9 cellular contexts compared by ENCODE assay signal in genomic region chr2:233331536-233331935, GRCh38. TPM values are rescaled to one million over a fixed set of nuclear protein-coding genes. Genes with fewer than 3 reads are reported as not detected.
A peak's percentile ranks its signal among the peaks of the same experiment; 100 is the strongest.
DNase-seq lines count a peak whose midpoint lies in the region; ATAC-seq, FAIRE-seq and TF ChIP-seq lines count a peak whose summit lies in the region.
"Had no signal": no experiment of that assay in that cellular context is flagged by ENCODE, and none has a peak within 500 bp of the region (broad histone marks: within the 10 kb centered on the region; RNA-seq: fewer than 3 reads in every experiment).

No MANE protein-coding gene starts in this region.

- H3K23ac ChIP-seq in H1 (ENCODE audit: insufficient read length) = no peak overlapping the region

- ATAC-seq in GM19395 (IDR thresholded peaks at IDR 0.05; ENCODE audit: unreplicated experiment) (peak; percentile 93), HG03442 (IDR thresholded peaks at IDR 0.05; ENCODE audit: unreplicated experiment) (peak; percentile 78)
- peak; percentile 93 for ATAC-seq in activated CD4-positive, alpha-beta T cell treated with anti-CD3 and anti-CD28 coated beads for 36 hours

- peak overlapping the region; percentile 88 for H3K27ac Mint-ChIP-seq in activated CD4-positive, alpha-beta T cell treated with anti-CD3 and anti-CD28 coated beads for 36 hours

- H4K5ac ChIP-seq in H1 (ENCODE audit: insufficient read length, low read depth, low read length) = no peak overlapping the region

- intact Hi-C loops in activated CD4-positive, alpha-beta T cell treated with anti-CD3 and anti-CD28 coated beads for 36 hours (cut with DNase I, micrococcal nuclease) = loop anchor here in 1 of 2 experiments (2.0 kb wide), 1 partner anchor 63 kb away; no protein-coding TSS in a partner anchor

- peak overlapping the region; percentile 50; the same call in 1 of the 2 replicates for H2BK12ac ChIP-seq in H1 (ENCODE audit: low read depth, low read length)

- H4K91ac ChIP-seq in H1 (replicated peaks; ENCODE audit: insufficient read length, low read length) = no peak overlapping the region

- no peaks in the 10 kb centered on the region for H3K9me3 ChIP-seq in H1 (ENCODE audit: insufficient read depth in 2 of 2, low read depth in 1 of 2, low read length in 1 of 2)

- no peaks in the 10 kb centered on the region for H3K79me1 ChIP-seq in H1 (ENCODE audit: low read depth, low read length)

- FAIRE-seq in H1 (lab: Jason Lieb, UNC) = no peak

- H4K20me1 ChIP-seq in H1 (replicated peaks in 1 of 2; ENCODE audit: control insufficient read depth in 1 of 2, insufficient read depth in 2 of 2, low read length in 2 of 2) = no peaks in the 10 kb centered on the region

- H3K9ac ChIP-seq in H1 (replicated peaks in 1 of 4; ENCODE audit: extremely low read depth in 1 of 4, low read depth in 3 of 4, low read length in 3 of 4) = no peak overlapping the region
- H3K9ac ChIP-seq: parathyroid adenoma had no signal

- no peak overlapping the region for H3K27ac ChIP-seq in H1 (ENCODE audit: low read depth, low read length)
- H3K27ac ChIP-seq: parathyroid adenoma had no signal

- peaks cover 35% of the 10 kb centered on the region for H3K4me1 Mint-ChIP-seq in activated CD4-positive, alpha-beta T cell treated with anti-CD3 and anti-CD28 coated beads for 36 hours

- H3K4me3 ChIP-seq in H1 (ENCODE audit: extremely low read depth in 1 of 4, insufficient read depth in 2 of 4, low read depth in 3 of 4, low read length in 4 of 4) = no peak overlapping the region

- no peak overlapping the region for H2BK15ac ChIP-seq in H1 (ENCODE audit: low read length)

- H2BK20ac ChIP-seq in H1 (ENCODE audit: low read length) = no peak overlapping the region

- H3K79me2 ChIP-seq in H1 (ENCODE audit: control insufficient read depth in 1 of 2, insufficient read depth in 2 of 2, low read length in 2 of 2) = no peaks in the 10 kb centered on the region
- H3K79me2 ChIP-seq: parathyroid adenoma had no signal

- H2BK120ac ChIP-seq in H1 (replicated peaks; ENCODE audit: low read depth, low read length) = no peak overlapping the region

- peak overlapping the region; percentile 18 for H3K4me3 Mint-ChIP-seq in activated CD4-positive, alpha-beta T cell treated with anti-CD3 and anti-CD28 coated beads for 36 hours

- CTCF ChIA-PET in activated CD4-positive, alpha-beta T cell treated with anti-CD3 and anti-CD28 coated beads for 36 hours (lab: Charles Lee) = interaction anchor here (0.5 to 2.1 kb wide), 7 partner anchors 12 to 114 kb away, joined by 3 to 6 read pairs (median 3); no protein-coding TSS in a partner anchor
- CTCF ChIA-PET in H1 (lab: Charles Lee; ENCODE audit: partially characterized antibody) (interaction anchor here (1.1 to 1.3 kb wide), 2 partner anchors 25 to 112 kb away, joined by 3 to 4 read pairs; no protein-coding TSS in a partner anchor), HEK293T (lab: Yijun Ruan, JAX) (interaction anchor here (0.6 kb wide), 1 partner anchor 12 kb away, joined by 3 read pairs; no protein-coding TSS in a partner anchor)

- TF ChIP-seq EP300 in H1 (IDR thresholded peaks at IDR 0.05; ENCODE audit: borderline replicate concordance in 1 of 2, low read depth in 2 of 2, low read length in 2 of 2) = no peak

- H3K14ac ChIP-seq in H1 (ENCODE audit: insufficient read length) = no peak overlapping the region

- no peak overlapping the region for H3K4me2 ChIP-seq in H1 (ENCODE audit: insufficient read depth in 1 of 2, low read depth in 2 of 2, low read length in 2 of 2)

- no peaks in the 10 kb centered on the region for H3K9me3 Mint-ChIP-seq in activated CD4-positive, alpha-beta T cell treated with anti-CD3 and anti-CD28 coated beads for 36 hours (ENCODE audit: low read depth)

- TF ChIP-seq POLR2A in H1 (IDR thresholded peaks at IDR 0.05; ENCODE audit: control extremely low read depth in 1 of 2, low read depth in 2 of 2, low read length in 2 of 2) = no peak

- no peak overlapping the region for H2BK5ac ChIP-seq in H1 (ENCODE audit: low read depth, low read length)

- TF ChIP-seq RAD21 in H1 (IDR thresholded peaks at IDR 0.05 in 1 of 2, conservative IDR thresholded peaks at IDR 0.05 in 1 of 2; ENCODE audit: low read depth in 2 of 2, low read length in 2 of 2) = no peak

- peaks cover 0 to 10% (median 3%) of the 10 kb centered on the region in 4 experiments; a peak in 2 of 7 replicates for H3K4me1 ChIP-seq in H1 (replicated peaks in 1 of 4; ENCODE audit: control insufficient read depth in 3 of 4, insufficient read depth in 4 of 4, low read length in 3 of 4)

- no peaks in the 10 kb centered on the region for H3K27me3 Mint-ChIP-seq in activated CD4-positive, alpha-beta T cell treated with anti-CD3 and anti-CD28 coated beads for 36 hours

- H3K27me3 ChIP-seq in H1 (replicated peaks in 1 of 4; ENCODE audit: control insufficient read depth in 3 of 4, extremely low read depth in 1 of 4, insufficient read depth in 3 of 4, low read length in 3 of 4) = peaks cover 8 to 77% (median 42%) of the 10 kb centered on the region in 4 experiments; a peak in 6 of 7 replicates

- no peaks in the 10 kb centered on the region for H3K36me3 Mint-ChIP-seq in activated CD4-positive, alpha-beta T cell treated with anti-CD3 and anti-CD28 coated beads for 36 hours (ENCODE audit: low read depth)

- H2AK5ac ChIP-seq in H1 (ENCODE audit: low read depth, low read length) = peak overlapping the region; percentile 82; the same call in 1 of the 2 replicates

- POLR2A ChIA-PET in activated CD4-positive, alpha-beta T cell treated with anti-CD3 and anti-CD28 coated beads for 36 hours (lab: Charles Lee) = interaction anchor here (0.6 kb wide), 2 partner anchors 64 to 198 kb away, joined by 3 to 4 read pairs; no protein-coding TSS in a partner anchor
- POLR2A ChIA-PET in H1 (lab: Charles Lee; ENCODE audit: partially characterized antibody) = no interaction called here
- POLR2A ChIA-PET in HEK293T (lab: Yijun Ruan, JAX) = no interaction called here

- peak; percentile 71 for DNase-seq in activated CD4-positive, alpha-beta T cell treated with anti-CD3 and anti-CD28 coated beads for 36 hours
- DNase-seq in H1 (ENCODE audit: low read depth in 1 of 2, low spot score in 2 of 2) (no peak), HEK293T (ENCODE audit: extremely low spot score) (no peak), occipital lobe (lab: John Stamatoyannopoulos, UW) (no peak), NCI-H510A (lab: John Stamatoyannopoulos, UW) (no peak)
- DNase-seq in stimulated activated CD4-positive, alpha-beta T cell treated with anti-CD3 and anti-CD28 coated beads, Interleukin-1b, Interleukin-23, amount 100 ng/mL, for 4 hours (ENCODE audit: low read depth in 2 of 2) = peak; percentile 31 to 63

- H3K56ac ChIP-seq in H1 (replicated peaks; ENCODE audit: insufficient read length, low read depth, low read length) = no peak overlapping the region

- no peak overlapping the region for H4K8ac ChIP-seq in H1 (ENCODE audit: extremely low read depth, insufficient read depth, low read length)

- H3K36me3 ChIP-seq in H1 (ENCODE audit: control insufficient read depth in 2 of 4, insufficient read depth in 4 of 4, low read length in 3 of 4) = no peaks in the 10 kb centered on the region

- H3K23me2 ChIP-seq in H1 (ENCODE audit: low read depth, low read length) = no peaks in the 10 kb centered on the region

- no peak for TF ChIP-seq CTCF in H1 (IDR thresholded peaks at IDR 0.05; ENCODE audit: control extremely low read depth in 1 of 3, insufficient read depth in 1 of 3, low read depth in 1 of 3, low read length in 3 of 3)

- no peak overlapping the region for H2AFZ ChIP-seq in H1 (ENCODE audit: low read length)

- WGBS in H1 (ENCODE audit: extremely low coverage in 1 of 2, insufficient coverage in 1 of 2, insufficient read length in 1 of 2, insufficient replicate concordance in 2 of 2, low coverage in 1 of 2, low lambda C conversion rate in 2 of 2, missing lambda C conversion rate in 1 of 2), 2 experiments = 90% methylated on average over 15 of the region's 15 CpGs; no CpG with 5 or more reads in 1 of the 2 experiments

- no peak overlapping the region for H3K18ac ChIP-seq in H1 (ENCODE audit: extremely low read depth, low read length)

- H3K4ac ChIP-seq in H1 (replicated peaks; ENCODE audit: insufficient read length, low read depth, low read length) = no peak overlapping the region

TF ChIP-seq in H1, 55 proteins besides CTCF, POLR2A, EP300 and RAD21 (continues in another document):
- TF ChIP-seq MAX (IDR thresholded peaks at IDR 0.05) = no peak

TF ChIP-seq in HEK293T, 16 proteins besides CTCF, POLR2A, EP300 and RAD21 (continues in another document):
- no peak for TF ChIP-seq L3MBTL2 (conservative IDR thresholded peaks at IDR 0.05)
- TF ChIP-seq NFRKB (IDR thresholded peaks at IDR 0.05) = no peak
- TF ChIP-seq CTBP1 (IDR thresholded peaks at IDR 0.05; ENCODE audit: borderline replicate concordance) = no peak
- no peak for TF ChIP-seq BHLHE40 (IDR thresholded peaks at IDR 0.05; ENCODE audit: borderline replicate concordance)

RNA-seq across cellular contexts. Expression of gene DGKD, which starts 22.8 kb away (rescaled TPM):
- total RNA-seq in activated CD4-positive, alpha-beta T cell treated with anti-CD3 and anti-CD28 coated beads for 36 hours = 10 to 100 TPM; 57.0 to 62.6 TPM
- 30.9 and 31.3 TPM in 2 replicates for total RNA-seq in H1 (2021; fragmentation: NEBNext Ultra II Directional; extraction: Animal tissue kit (Norgen Biotek cat#: 25700))
- polyA plus RNA-seq in H1 (2011; rRNA removed) = 7.7 and 16.6 TPM in 2 replicates
- 13.0 TPM for polyA plus RNA-seq in H1 (2011; cell fraction: cytosol; rRNA removed)
- polyA plus RNA-seq in H1 (2011; cell fraction: nucleus; rRNA removed) = 71.8 TPM
- polyA plus RNA-seq in H1 (2012, experiment 1 of 2) = 11.2 to 22.9 TPM (median 14.6 TPM) in 4 replicates
- polyA plus RNA-seq in H1 (2012, experiment 2 of 2) = 9.4 TPM
- polyA plus RNA-seq in H1 (2013, experiment 1 of 2) = 8.8 TPM
- 8.9 TPM for polyA plus RNA-seq in H1 (2013, experiment 2 of 2)
- polyA minus RNA-seq in H1 (2011; rRNA and poly(A)+ RNA removed) = 33.2 and 44.4 TPM in 2 replicates
- 13.4 TPM for polyA minus RNA-seq in H1 (2011; cell fraction: cytosol; rRNA and poly(A)+ RNA removed)
- 21.6 TPM for polyA minus RNA-seq in H1 (2011; cell fraction: nucleus; rRNA and poly(A)+ RNA removed)
- total RNA-seq in occipital lobe = 33.1 TPM

RNA-seq across cellular contexts. Expression of gene SAG, which starts 23.9 kb away (rescaled TPM):
- total RNA-seq in activated CD4-positive, alpha-beta T cell treated with anti-CD3 and anti-CD28 coated beads for 36 hours = under 1 TPM in 1 of 2 experiments, not detected in 1; 0.39 TPM
- total RNA-seq in H1 (2021; fragmentation: NEBNext Ultra II Directional; extraction: Animal tissue kit (Norgen Biotek cat#: 25700)) = not detected in 2 replicates
- not detected in 2 replicates for polyA plus RNA-seq in H1 (2011; rRNA removed)
- polyA plus RNA-seq in H1 (2011; cell fraction: cytosol; rRNA removed) = not detected
- not detected for polyA plus RNA-seq in H1 (2011; cell fraction: nucleus; rRNA removed)
- not detected in 4 replicates for polyA plus RNA-seq in H1 (2012, experiment 1 of 2)
- polyA plus RNA-seq in H1 (2012, experiment 2 of 2) = not detected
- not detected for polyA plus RNA-seq in H1 (2013, experiment 1 of 2)
- not detected for polyA plus RNA-seq in H1 (2013, experiment 2 of 2)
- not detected in 2 replicates for polyA minus RNA-seq in H1 (2011; rRNA and poly(A)+ RNA removed)
- polyA minus RNA-seq in H1 (2011; cell fraction: cytosol; rRNA and poly(A)+ RNA removed) = not detected
- not detected for polyA minus RNA-seq in H1 (2011; cell fraction: nucleus; rRNA and poly(A)+ RNA removed)
- total RNA-seq in occipital lobe = not detected

Comparison
In these comparisons a context has a peak if more than half of its experiments do, and no peak if none do; other contexts are left out.
1. DNase-seq: peak in activated CD4-positive, alpha-beta T cell treated with anti-CD3 and anti-CD28 coated beads for 36 hours (single experiment) and stimulated activated CD4-positive, alpha-beta T cell treated with anti-CD3 and anti-CD28 coated beads, Interleukin-1b, Interleukin-23, amount 100 ng/mL, for 4 hours (2 of 2); none in H1 (0 of 2), HEK293T (single experiment), occipital lobe (single experiment) and NCI-H510A (single experiment).
2. Peak in every context shown above with its lines, with median percentiles within 50 percentile points of each other: ATAC-seq.